Comparison of ENCODE assay signal across 18 cellular contexts in genomic region chr7:37442268-37442667, GRCh38. TPM values are rescaled to one million over a fixed set of nuclear protein-coding genes. Genes with fewer than 3 reads are reported as not detected.
DNase-seq lines count a peak whose midpoint lies in the region; ATAC-seq and TF ChIP-seq lines count a peak whose summit lies in the region.
"Had no signal": no experiment of that assay in that cellular context is flagged by ENCODE, and none has a peak within 500 bp of the region (broad histone marks: within the 10 kb centered on the region; RNA-seq: fewer than 3 reads in every experiment).

No MANE protein-coding gene starts in this region.

- CTCF ChIA-PET in A673 (lab: Charles Lee), result no interaction called here

- H3K27me3 ChIP-seq in heart right ventricle, result peaks cover 0 to 8% (median 0%) of the 10 kb centered on the region in 7 donors
- H3K27me3 ChIP-seq in lung (ENCODE audit: control insufficient read depth, insufficient read depth), result no peaks in the 10 kb centered on the region
- no peaks in the 10 kb centered on the region for H3K27me3 ChIP-seq in tibial nerve
- H3K27me3 ChIP-seq in A673 (replicated peaks; ENCODE audit: insufficient read depth, low read depth, low read length, poor library complexity), result peaks cover 20% of the 10 kb centered on the region
- H3K27me3 ChIP-seq: uterus had no signal

- H3K27me3 Mint-ChIP-seq in activated naive CD8-positive, alpha-beta T cell, result no peaks in the 10 kb centered on the region
- H3K27me3 Mint-ChIP-seq: activated CD8-positive, alpha-beta memory T cell treated with anti-CD3 and anti-CD28 coated beads, Interleukin-2, amount 10 ng/mL, durations not matched to agents 7 days and 5 days; stimulated activated naive B cell treated with anti-CD40 and anti-IgM and Interleukin-4, amounts not matched to agents 10 μg/mL and 1 μg/mL and 100 μg/mL, for 72 hours had no signal

- peaks cover 2 to 86% (median 60%) of the 10 kb centered on the region in 9 donors for H3K4me1 ChIP-seq in heart right ventricle
- H3K4me1 ChIP-seq in lung (ENCODE audit: control insufficient read depth in 2 of 2, insufficient read depth in 2 of 2, low read length in 2 of 2), result peaks cover 1 to 2% of the 10 kb centered on the region in 2 donors
- peaks cover 0 to 86% (median 35%) of the 10 kb centered on the region in 4 donors for H3K4me1 ChIP-seq in tibial nerve
- H3K4me1 ChIP-seq in A673 (ENCODE audit: insufficient read depth, low read length, poor library complexity, severe bottlenecking), result no peaks in the 10 kb centered on the region
- H3K4me1 ChIP-seq: prostate gland, uterus had no signal

- H3K4me3 ChIP-seq in heart right ventricle (no peak overlapping the region), lung (no peak overlapping the region), tibial nerve (no peak overlapping the region), A673 (ENCODE audit: low read depth, low read length, poor library complexity, severe bottlenecking) (no peak overlapping the region)
- H3K4me3 ChIP-seq: prostate gland, uterus had no signal

- H3K27ac ChIP-seq in heart right ventricle, result peak overlapping the region; percentile 31 to 93 (median 78)
- H3K27ac ChIP-seq in lung (ENCODE audit: low read depth in 1 of 2, low read length in 1 of 2), result peak overlapping the region; percentile 66 to 83
- peak overlapping the region; percentile 31 to 99 (median 72) for H3K27ac ChIP-seq in tibial nerve
- H3K27ac ChIP-seq in A673 (ENCODE audit: low read depth, low read length, poor library complexity, severe bottlenecking), result no peak overlapping the region
- H3K27ac ChIP-seq: prostate gland, RWPE1 had no signal

- no TSS peak for BruUV-seq in A673 (replicated peaks; lab: Mats Ljungman, UMichigan)

- H3K36me3 ChIP-seq in heart right ventricle (peaks cover 0 to 4% (median 0%) of the 10 kb centered on the region in 9 donors), lung (ENCODE audit: control insufficient read depth in 2 of 2, insufficient read depth in 2 of 2, low read length in 2 of 2) (no peaks in the 10 kb centered on the region), tibial nerve (no peaks in the 10 kb centered on the region), A673 (ENCODE audit: insufficient read depth, low read length, poor library complexity, severe bottlenecking) (no peaks in the 10 kb centered on the region)
- H3K36me3 ChIP-seq: prostate gland, uterus had no signal

- H3K9me3 ChIP-seq in heart right ventricle, result no peaks in the 10 kb centered on the region
- no peaks in the 10 kb centered on the region for H3K9me3 ChIP-seq in lung (ENCODE audit: control insufficient read depth in 2 of 2, insufficient read depth in 1 of 2, low read length in 1 of 2)
- no peaks in the 10 kb centered on the region for H3K9me3 ChIP-seq in tibial nerve
- no peaks in the 10 kb centered on the region for H3K9me3 ChIP-seq in A673 (ENCODE audit: low read depth, low read length, poor library complexity, severe bottlenecking)
- H3K9me3 ChIP-seq: prostate gland, uterus had no signal

- intact Hi-C loops in heart right ventricle (cut with DNase I), result loop anchor here in 6 of 10 donors (5.0 to 10.0 kb wide), 5 partner anchors 35 to 227 kb away; no protein-coding TSS in a partner anchor
- intact Hi-C loops in Right ventricle myocardium superior (cut with DNase I), result loop anchor here (10.0 kb wide), 1 partner anchor 157 kb away; no protein-coding TSS in a partner anchor
- intact Hi-C loops in A673 (cut with micrococcal nuclease; ENCODE audit: unreplicated experiment), result no loop called here

- ATAC-seq in heart right ventricle (no peak), Right ventricle myocardium superior (ENCODE audit: poor library complexity) (no peak), lung (ENCODE audit: insufficient read depth, low FRiP score) (no peak), HG02571 (IDR thresholded peaks at IDR 0.05; ENCODE audit: unreplicated experiment) (no peak), HG02885 (IDR thresholded peaks at IDR 0.05; ENCODE audit: poor library complexity, unreplicated experiment) (no peak)
- ATAC-seq: activated CD8-positive, alpha-beta memory T cell treated with anti-CD3 and anti-CD28 coated beads, Interleukin-2, amount 10 ng/mL, durations not matched to agents 7 days and 5 days; stimulated activated naive B cell treated with anti-CD40 and anti-IgM and Interleukin-4, amounts not matched to agents 10 μg/mL and 1 μg/mL and 100 μg/mL, for 72 hours had no signal

- TF ChIP-seq CTCF in heart right ventricle (IDR thresholded peaks at IDR 0.05), result no peak
- TF ChIP-seq CTCF in lung (IDR thresholded peaks at IDR 0.05; ENCODE audit: control extremely low read depth, extremely low read depth), result no peak
- TF ChIP-seq CTCF in tibial nerve (IDR thresholded peaks at IDR 0.05), result no peak
- no peak for TF ChIP-seq CTCF in A673 (conservative IDR thresholded peaks at IDR 0.05; ENCODE audit: low read depth, low read length)

- peak overlapping the region; percentile 81 for H3K27ac Mint-ChIP-seq in activated naive CD8-positive, alpha-beta T cell
- H3K27ac Mint-ChIP-seq: activated CD8-positive, alpha-beta memory T cell treated with anti-CD3 and anti-CD28 coated beads, Interleukin-2, amount 10 ng/mL, durations not matched to agents 7 days and 5 days had no signal

- peaks cover 75% of the 10 kb centered on the region for H3K4me1 Mint-ChIP-seq in activated naive CD8-positive, alpha-beta T cell (ENCODE audit: low read depth)

- DNase-seq in heart right ventricle (no peak), Right ventricle myocardium superior (no peak), lung (ENCODE audit: low spot score) (no peak), tibial nerve (ENCODE audit: low spot score in 2 of 2) (no peak), A673 (ENCODE audit: low spot score) (no peak)
- DNase-seq: activated CD8-positive, alpha-beta memory T cell treated with anti-CD3 and anti-CD28 coated beads, Interleukin-2, amount 10 ng/mL, durations not matched to agents 7 days and 5 days; activated gamma-delta T cell; foreskin melanocyte; H7; NCI-H1417 treated with DMSO at 0.1 percent for 48 hours; NK-92 treated with Interleukin-12 subunit alpha and Interleukin-12 subunit beta, amount 100 ng/mL, for 24 hours; stimulated activated naive B cell treated with anti-CD40 and anti-IgM and Interleukin-4, amounts not matched to agents 10 μg/mL and 1 μg/mL and 100 μg/mL, for 72 hours; uterus had no signal

- H3K4me3 Mint-ChIP-seq in activated naive CD8-positive, alpha-beta T cell, result no peak overlapping the region
- H3K4me3 Mint-ChIP-seq: activated CD8-positive, alpha-beta memory T cell treated with anti-CD3 and anti-CD28 coated beads, Interleukin-2, amount 10 ng/mL, durations not matched to agents 7 days and 5 days; stimulated activated naive B cell treated with anti-CD40 and anti-IgM and Interleukin-4, amounts not matched to agents 10 μg/mL and 1 μg/mL and 100 μg/mL, for 72 hours had no signal

- peaks cover 12% of the 10 kb centered on the region for H3K36me3 Mint-ChIP-seq in activated naive CD8-positive, alpha-beta T cell

- no peak for TF ChIP-seq EP300 in tibial nerve (IDR thresholded peaks at IDR 0.05)

- POLR2A ChIA-PET in A673 (lab: Charles Lee; ENCODE audit: low non-redundant PET), result no interaction called here

- no peaks in the 10 kb centered on the region for H3K9me3 Mint-ChIP-seq in activated naive CD8-positive, alpha-beta T cell (ENCODE audit: low read depth)
- H3K9me3 Mint-ChIP-seq: stimulated activated naive B cell treated with anti-CD40 and anti-IgM and Interleukin-4, amounts not matched to agents 10 μg/mL and 1 μg/mL and 100 μg/mL, for 72 hours had no signal

- TF ChIP-seq POLR2A in tibial nerve (IDR thresholded peaks at IDR 0.05), result no peak

- 82 to 89% methylated on average over 4 of the region's 4 CpGs for WGBS in heart right ventricle, 2 donors
- 87 to 90% methylated on average over 4 of the region's 4 CpGs for WGBS in lung, 2 donors
- WGBS in tibial nerve, 2 donors, result 64 to 71% methylated on average over 4 of the region's 4 CpGs

RNA-seq across cellular contexts. Expression of gene ELMO1, which starts 6.4 kb away (rescaled TPM):
- total RNA-seq in heart right ventricle, result 10 to 100 TPM in 9 of 10 donors, 1 to 10 TPM in 1; 8.8 to 18.0 (median 14.0) TPM
- polyA plus RNA-seq in heart right ventricle, result 10 to 100 TPM in 1 of 2 donors, 1 to 10 TPM in 1; 8.5 to 14.3 TPM
- 11.9 TPM for total RNA-seq in Right ventricle myocardium superior
- total RNA-seq in lung, result 100 to 1,000 TPM in 1 of 2 donors, 10 to 100 TPM in 1; 51.6 to 183 TPM
- polyA plus RNA-seq in lung, result 10 to 100 TPM; 10.1 to 17.2 TPM
- total RNA-seq in tibial nerve, result 100 to 1,000 TPM; 196 to 328 (median 268) TPM
- 0.33 TPM in 1 of 2 replicates, not detected in the other for total RNA-seq in A673 (2021)
